ENCODE assay signal across 9 cellular contexts in genomic region chr22:20015971-20016733, GRCh38. TPM values are rescaled to one million over a fixed set of nuclear protein-coding genes. Genes with fewer than 3 reads are reported as not detected.
A peak's percentile ranks its signal among the peaks of the same experiment; 100 is the strongest.
DNase-seq lines count a peak whose midpoint lies in the region; ATAC-seq and TF ChIP-seq lines count a peak whose summit lies in the region.
"Had no signal": no experiment of that assay in that cellular context is flagged by ENCODE, and none has a peak within 500 bp of the region (broad histone marks: within the 10 kb centered on the region; RNA-seq: fewer than 3 reads in every experiment).

No MANE protein-coding gene starts in this region.

- no peak for TF ChIP-seq RAD21 in neural cell (conservative IDR thresholded peaks at IDR 0.05)

- peak overlapping the region; percentile 63 for H3K9ac ChIP-seq in neural cell (ENCODE audit: low read length)

- peak in 2 of 4 experiments; percentile 1 to 14 for ATAC-seq in T-cell (replicated peaks in 1 of 4)

- H3K4me3 ChIP-seq in epithelial cell of esophagus (ENCODE audit: low read length) = peak overlapping the region; percentile 53
- peak overlapping the region; percentile 76 for H3K4me3 ChIP-seq in neural cell (ENCODE audit: low read length)

- H2AFZ ChIP-seq in neural cell (ENCODE audit: low read depth, low read length) = no peak overlapping the region

- no peak for TF ChIP-seq CTCF in epithelial cell of esophagus (IDR thresholded peaks at IDR 0.05; ENCODE audit: insufficient read depth, low read depth, low read length, missing control alignments)
- TF ChIP-seq CTCF in neural cell (IDR thresholded peaks at IDR 0.05; ENCODE audit: poor library complexity, severe bottlenecking) = no peak

- CTCF ChIA-PET in T-cell (lab: Charles Lee) = no interaction called here

- no peaks in the 10 kb centered on the region for H3K36me3 Mint-ChIP-seq in T-cell
- H3K36me3 Mint-ChIP-seq: activated naive CD4-positive, alpha-beta T cell treated with anti-CD3 and anti-CD28 coated beads, Interleukin-2, amount 50 U/mL, for 24 hours had no signal

- no peaks in the 10 kb centered on the region for H3K9me2 ChIP-seq in neural cell (ENCODE audit: insufficient read depth, low read length)

- peak overlapping the region; percentile 55 for H3K4me2 ChIP-seq in neural cell (ENCODE audit: low read length)

- no peaks in the 10 kb centered on the region for H3K9me3 ChIP-seq in neural cell (ENCODE audit: low read length)

- no peaks in the 10 kb centered on the region for H3K36me3 ChIP-seq in neural cell (ENCODE audit: insufficient read depth, low read length)

- peaks cover 5 to 20% (median 9%) of the 10 kb centered on the region in 3 donors for H3K4me1 Mint-ChIP-seq in T-cell

- peak; percentile 21 for DNase-seq in activated CD4-positive, alpha-beta T cell treated with anti-CD3 and anti-CD28 coated beads for 1 hour
- DNase-seq in activated CD4-positive, alpha-beta T cell treated with anti-CD3 and anti-CD28 coated beads, Interleukin-2, amount 50 U/mL, for 4 hours = no peak
- peak in 11 of 34 experiments; percentile 8 to 35 (median 19) for DNase-seq in T-cell
- no peak for DNase-seq in epithelial cell of esophagus (ENCODE audit: low read depth)
- no peak for DNase-seq in cortex of kidney (lab: John Stamatoyannopoulos, UW)
- no peak for DNase-seq in NCI-H2029 (lab: John Stamatoyannopoulos, UW)
- no peak for DNase-seq in NCI-H1092 treated with DMSO at 0.1 percent for 48 hours (lab: John Stamatoyannopoulos, UW)

- H3K9me3 Mint-ChIP-seq in T-cell = no peaks in the 10 kb centered on the region
- H3K9me3 Mint-ChIP-seq: activated naive CD4-positive, alpha-beta T cell treated with anti-CD3 and anti-CD28 coated beads, Interleukin-2, amount 50 U/mL, for 24 hours had no signal

- H3K79me2 ChIP-seq in neural cell (replicated peaks; ENCODE audit: insufficient read depth, low read length) = no peaks in the 10 kb centered on the region

- H3K27ac Mint-ChIP-seq in T-cell = no peak overlapping the region
- H3K27ac Mint-ChIP-seq: activated naive CD4-positive, alpha-beta T cell treated with anti-CD3 and anti-CD28 coated beads, Interleukin-2, amount 50 U/mL, for 24 hours had no signal

- peak overlapping the region in 2 of 3 donors; percentile 69 to 81 for H3K4me3 Mint-ChIP-seq in T-cell

- no peak for TF ChIP-seq EP300 in neural cell (conservative IDR thresholded peaks at IDR 0.05; ENCODE audit: poor library complexity, severe bottlenecking)

- no peak overlapping the region for H3K27ac ChIP-seq in neural cell (ENCODE audit: low read length)

- POLR2A ChIA-PET in T-cell (lab: Charles Lee) = no interaction called here

- H4K20me1 ChIP-seq in neural cell (ENCODE audit: insufficient read depth) = no peaks in the 10 kb centered on the region

- peaks cover 21% of the 10 kb centered on the region for H3K27me3 ChIP-seq in neural cell (ENCODE audit: insufficient read depth, low read depth, low read length)

- H3F3A ChIP-seq in neural cell (ENCODE audit: insufficient read depth, low read length, poor library complexity, severe bottlenecking) = no peaks in the 10 kb centered on the region

- peaks cover 0 to 2% of the 10 kb centered on the region in 2 donors for H3K27me3 Mint-ChIP-seq in T-cell
- H3K27me3 Mint-ChIP-seq: activated naive CD4-positive, alpha-beta T cell treated with anti-CD3 and anti-CD28 coated beads, Interleukin-2, amount 50 U/mL, for 24 hours had no signal

TF ChIP-seq in neural cell, 6 proteins besides CTCF, POLR2A, EP300 and RAD21:
- TF ChIP-seq, protein P1, sequence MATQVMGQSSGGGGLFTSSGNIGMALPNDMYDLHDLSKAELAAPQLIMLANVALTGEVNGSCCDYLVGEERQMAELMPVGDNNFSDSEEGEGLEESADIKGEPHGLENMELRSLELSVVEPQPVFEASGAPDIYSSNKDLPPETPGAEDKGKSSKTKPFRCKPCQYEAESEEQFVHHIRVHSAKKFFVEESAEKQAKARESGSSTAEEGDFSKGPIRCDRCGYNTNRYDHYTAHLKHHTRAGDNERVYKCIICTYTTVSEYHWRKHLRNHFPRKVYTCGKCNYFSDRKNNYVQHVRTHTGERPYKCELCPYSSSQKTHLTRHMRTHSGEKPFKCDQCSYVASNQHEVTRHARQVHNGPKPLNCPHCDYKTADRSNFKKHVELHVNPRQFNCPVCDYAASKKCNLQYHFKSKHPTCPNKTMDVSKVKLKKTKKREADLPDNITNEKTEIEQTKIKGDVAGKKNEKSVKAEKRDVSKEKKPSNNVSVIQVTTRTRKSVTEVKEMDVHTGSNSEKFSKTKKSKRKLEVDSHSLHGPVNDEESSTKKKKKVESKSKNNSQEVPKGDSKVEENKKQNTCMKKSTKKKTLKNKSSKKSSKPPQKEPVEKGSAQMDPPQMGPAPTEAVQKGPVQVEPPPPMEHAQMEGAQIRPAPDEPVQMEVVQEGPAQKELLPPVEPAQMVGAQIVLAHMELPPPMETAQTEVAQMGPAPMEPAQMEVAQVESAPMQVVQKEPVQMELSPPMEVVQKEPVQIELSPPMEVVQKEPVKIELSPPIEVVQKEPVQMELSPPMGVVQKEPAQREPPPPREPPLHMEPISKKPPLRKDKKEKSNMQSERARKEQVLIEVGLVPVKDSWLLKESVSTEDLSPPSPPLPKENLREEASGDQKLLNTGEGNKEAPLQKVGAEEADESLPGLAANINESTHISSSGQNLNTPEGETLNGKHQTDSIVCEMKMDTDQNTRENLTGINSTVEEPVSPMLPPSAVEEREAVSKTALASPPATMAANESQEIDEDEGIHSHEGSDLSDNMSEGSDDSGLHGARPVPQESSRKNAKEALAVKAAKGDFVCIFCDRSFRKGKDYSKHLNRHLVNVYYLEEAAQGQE (IDR thresholded peaks at IDR 0.05; ENCODE audit: borderline replicate concordance) = no peak
- peak; percentile 79 for TF ChIP-seq MXI1 (conservative IDR thresholded peaks at IDR 0.05; ENCODE audit: poor library complexity, severe bottlenecking)

RNA-seq across cellular contexts. Expression of gene ARVCF, which starts 0.5 kb away (rescaled TPM):
- 1 to 10 TPM; 2.5 to 8.6 (median 6.4) TPM for total RNA-seq in T-cell
- 112 and 134 TPM in 2 replicates for polyA plus RNA-seq in neural cell
- 89.7 and 109 TPM in 2 replicates for polyA minus RNA-seq in neural cell

RNA-seq across cellular contexts. Expression of gene TANGO2, which starts 4.8 kb away (rescaled TPM):
- 10 to 100 TPM; 29.9 to 48.4 (median 43.7) TPM for total RNA-seq in T-cell
- 12.7 and 15.4 TPM in 2 replicates for polyA plus RNA-seq in neural cell
- 14.0 and 14.1 TPM in 2 replicates for polyA minus RNA-seq in neural cell
